Comparison of ENCODE assay signal across 1 cellular context in genomic region chr16:11101695-11102522, GRCh38.
TF ChIP-seq lines count a peak whose summit lies in the region.

No MANE protein-coding gene starts in this region.

TF ChIP-seq in K562, 482 proteins besides CTCF, POLR2A, EP300 and RAD21 (continued from another document):
- TF ChIP-seq ZNF174 (CRISPR knock-in tag; IDR thresholded peaks at IDR 0.05) (no peak), CGGBP1 (CRISPR knock-in tag; IDR thresholded peaks at IDR 0.05) (0 out of 2 replicates have a peak, but pooled peaks have one; percentile 63), PCBP1 (IDR thresholded peaks at IDR 0.05; ENCODE audit: low read depth, low read length, poor library complexity, severe bottlenecking) (no peak), TAF1 (IDR thresholded peaks at IDR 0.05; ENCODE audit: control insufficient read depth, extremely low read depth, insufficient read depth, low read length, severe bottlenecking) (no peak), ZBTB33 (CRISPR knock-in tag; IDR thresholded peaks at IDR 0.05) (peak; percentile 10; the same call in 1 of the 2 replicates), ZNF609 (CRISPR knock-in tag; IDR thresholded peaks at IDR 0.05; ENCODE audit: borderline replicate concordance) (no peak), HNRNPLL (IDR thresholded peaks at IDR 0.05; ENCODE audit: low read depth, low read length, poor library complexity, severe bottlenecking) (no peak), ARHGAP35 (IDR thresholded peaks at IDR 0.05; ENCODE audit: partially characterized antibody) (no peak), CHAMP1 (IDR thresholded peaks at IDR 0.05) (0 out of 2 replicates have a peak, but pooled peaks have one; percentile 47), PRMT5 (CRISPR knock-in tag; IDR thresholded peaks at IDR 0.05) (no peak), E2F3 (CRISPR knock-in tag; IDR thresholded peaks at IDR 0.05) (no peak), HDAC2 (IDR thresholded peaks at IDR 0.05) (peak; percentile 99), ARNT (IDR thresholded peaks at IDR 0.05) (peak in 1 of 2 experiments; percentile 65; a peak in 1 of 4 replicates), EWSR1 (IDR thresholded peaks at IDR 0.05; ENCODE audit: borderline replicate concordance, low read depth, partially characterized antibody) (no peak), CHD4 (IDR thresholded peaks at IDR 0.05; ENCODE audit: insufficient read depth, insufficient replicate concordance, low read depth, low read length, poor library complexity, severe bottlenecking) (no peak), PHB2 (IDR thresholded peaks at IDR 0.05; ENCODE audit: low read depth) (peak; percentile 40; the same call in 1 of the 2 replicates), RCOR1 (IDR thresholded peaks at IDR 0.05; ENCODE audit: borderline replicate concordance in 1 of 2, low read depth in 2 of 2, low read length in 2 of 2) (peak; percentile 99 to 100), CSDE1 (IDR thresholded peaks at IDR 0.05) (no peak), SLC30A9 (CRISPR knock-in tag; IDR thresholded peaks at IDR 0.05) (no peak), TSC22D4 (tag; IDR thresholded peaks at IDR 0.05) (no peak), CBFB (CRISPR knock-in tag; IDR thresholded peaks at IDR 0.05) (no peak), GATAD2A (IDR thresholded peaks at IDR 0.05) (peak; percentile 17; the same call in 1 of the 2 replicates), RBBP5 (IDR thresholded peaks at IDR 0.05; ENCODE audit: borderline replicate concordance, insufficient read depth, low read length, poor library complexity, severe bottlenecking) (peak; percentile 48), KAT8 (IDR thresholded peaks at IDR 0.05; ENCODE audit: low read depth) (no peak), C11orf30 (IDR thresholded peaks at IDR 0.05; ENCODE audit: low read depth) (no peak), TAF9B (IDR thresholded peaks at IDR 0.05; ENCODE audit: partially characterized antibody) (peak; percentile 41), SIN3A (IDR thresholded peaks at IDR 0.05; ENCODE audit: borderline replicate concordance in 2 of 2, control insufficient read depth in 1 of 2, low read depth in 2 of 2, low read length in 2 of 2) (no peak), TEAD4 (IDR thresholded peaks at IDR 0.05; ENCODE audit: low read length) (peak; percentile 98), TEAD4 (CRISPR knock-in tag; IDR thresholded peaks at IDR 0.05; ENCODE audit: borderline replicate concordance) (no peak), STAT5A (IDR thresholded peaks at IDR 0.05; ENCODE audit: borderline replicate concordance, low read length) (peak; percentile 87), CREB1 (IDR thresholded peaks at IDR 0.05) (no peak), CREB1 (CRISPR knock-in tag; IDR thresholded peaks at IDR 0.05) (0 out of 2 replicates have a peak, but pooled peaks have one; percentile 29), KLF6 (CRISPR knock-in tag; IDR thresholded peaks at IDR 0.05; ENCODE audit: borderline replicate concordance) (peak; percentile 37; the same call in 1 of the 2 replicates), ZNF165 (CRISPR knock-in tag; IDR thresholded peaks at IDR 0.05; ENCODE audit: borderline replicate concordance) (no peak)
- TF ChIP-seq, protein P1, sequence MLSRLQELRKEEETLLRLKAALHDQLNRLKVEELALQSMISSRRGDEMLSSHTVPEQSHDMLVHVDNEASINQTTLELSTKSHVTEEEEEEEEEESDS (CRISPR knock-in tag; IDR thresholded peaks at IDR 0.05) = no peak
- TF ChIP-seq, protein P2, sequence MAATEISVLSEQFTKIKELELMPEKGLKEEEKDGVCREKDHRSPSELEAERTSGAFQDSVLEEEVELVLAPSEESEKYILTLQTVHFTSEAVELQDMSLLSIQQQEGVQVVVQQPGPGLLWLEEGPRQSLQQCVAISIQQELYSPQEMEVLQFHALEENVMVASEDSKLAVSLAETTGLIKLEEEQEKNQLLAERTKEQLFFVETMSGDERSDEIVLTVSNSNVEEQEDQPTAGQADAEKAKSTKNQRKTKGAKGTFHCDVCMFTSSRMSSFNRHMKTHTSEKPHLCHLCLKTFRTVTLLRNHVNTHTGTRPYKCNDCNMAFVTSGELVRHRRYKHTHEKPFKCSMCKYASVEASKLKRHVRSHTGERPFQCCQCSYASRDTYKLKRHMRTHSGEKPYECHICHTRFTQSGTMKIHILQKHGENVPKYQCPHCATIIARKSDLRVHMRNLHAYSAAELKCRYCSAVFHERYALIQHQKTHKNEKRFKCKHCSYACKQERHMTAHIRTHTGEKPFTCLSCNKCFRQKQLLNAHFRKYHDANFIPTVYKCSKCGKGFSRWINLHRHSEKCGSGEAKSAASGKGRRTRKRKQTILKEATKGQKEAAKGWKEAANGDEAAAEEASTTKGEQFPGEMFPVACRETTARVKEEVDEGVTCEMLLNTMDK (IDR thresholded peaks at IDR 0.05; ENCODE audit: borderline replicate concordance, insufficient read depth, low read depth, low read length, poor library complexity, severe bottlenecking) = no peak
- TF ChIP-seq, protein P3, sequence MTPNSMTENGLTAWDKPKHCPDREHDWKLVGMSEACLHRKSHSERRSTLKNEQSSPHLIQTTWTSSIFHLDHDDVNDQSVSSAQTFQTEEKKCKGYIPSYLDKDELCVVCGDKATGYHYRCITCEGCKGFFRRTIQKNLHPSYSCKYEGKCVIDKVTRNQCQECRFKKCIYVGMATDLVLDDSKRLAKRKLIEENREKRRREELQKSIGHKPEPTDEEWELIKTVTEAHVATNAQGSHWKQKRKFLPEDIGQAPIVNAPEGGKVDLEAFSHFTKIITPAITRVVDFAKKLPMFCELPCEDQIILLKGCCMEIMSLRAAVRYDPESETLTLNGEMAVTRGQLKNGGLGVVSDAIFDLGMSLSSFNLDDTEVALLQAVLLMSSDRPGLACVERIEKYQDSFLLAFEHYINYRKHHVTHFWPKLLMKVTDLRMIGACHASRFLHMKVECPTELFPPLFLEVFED (CRISPR knock-in tag; conservative IDR thresholded peaks at IDR 0.05) = no peak
- TF ChIP-seq, protein P4, sequence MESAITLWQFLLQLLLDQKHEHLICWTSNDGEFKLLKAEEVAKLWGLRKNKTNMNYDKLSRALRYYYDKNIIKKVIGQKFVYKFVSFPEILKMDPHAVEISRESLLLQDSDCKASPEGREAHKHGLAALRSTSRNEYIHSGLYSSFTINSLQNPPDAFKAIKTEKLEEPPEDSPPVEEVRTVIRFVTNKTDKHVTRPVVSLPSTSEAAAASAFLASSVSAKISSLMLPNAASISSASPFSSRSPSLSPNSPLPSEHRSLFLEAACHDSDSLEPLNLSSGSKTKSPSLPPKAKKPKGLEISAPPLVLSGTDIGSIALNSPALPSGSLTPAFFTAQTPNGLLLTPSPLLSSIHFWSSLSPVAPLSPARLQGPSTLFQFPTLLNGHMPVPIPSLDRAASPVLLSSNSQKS (CRISPR knock-in tag; IDR thresholded peaks at IDR 0.05) = no peak
- TF ChIP-seq, protein P5, sequence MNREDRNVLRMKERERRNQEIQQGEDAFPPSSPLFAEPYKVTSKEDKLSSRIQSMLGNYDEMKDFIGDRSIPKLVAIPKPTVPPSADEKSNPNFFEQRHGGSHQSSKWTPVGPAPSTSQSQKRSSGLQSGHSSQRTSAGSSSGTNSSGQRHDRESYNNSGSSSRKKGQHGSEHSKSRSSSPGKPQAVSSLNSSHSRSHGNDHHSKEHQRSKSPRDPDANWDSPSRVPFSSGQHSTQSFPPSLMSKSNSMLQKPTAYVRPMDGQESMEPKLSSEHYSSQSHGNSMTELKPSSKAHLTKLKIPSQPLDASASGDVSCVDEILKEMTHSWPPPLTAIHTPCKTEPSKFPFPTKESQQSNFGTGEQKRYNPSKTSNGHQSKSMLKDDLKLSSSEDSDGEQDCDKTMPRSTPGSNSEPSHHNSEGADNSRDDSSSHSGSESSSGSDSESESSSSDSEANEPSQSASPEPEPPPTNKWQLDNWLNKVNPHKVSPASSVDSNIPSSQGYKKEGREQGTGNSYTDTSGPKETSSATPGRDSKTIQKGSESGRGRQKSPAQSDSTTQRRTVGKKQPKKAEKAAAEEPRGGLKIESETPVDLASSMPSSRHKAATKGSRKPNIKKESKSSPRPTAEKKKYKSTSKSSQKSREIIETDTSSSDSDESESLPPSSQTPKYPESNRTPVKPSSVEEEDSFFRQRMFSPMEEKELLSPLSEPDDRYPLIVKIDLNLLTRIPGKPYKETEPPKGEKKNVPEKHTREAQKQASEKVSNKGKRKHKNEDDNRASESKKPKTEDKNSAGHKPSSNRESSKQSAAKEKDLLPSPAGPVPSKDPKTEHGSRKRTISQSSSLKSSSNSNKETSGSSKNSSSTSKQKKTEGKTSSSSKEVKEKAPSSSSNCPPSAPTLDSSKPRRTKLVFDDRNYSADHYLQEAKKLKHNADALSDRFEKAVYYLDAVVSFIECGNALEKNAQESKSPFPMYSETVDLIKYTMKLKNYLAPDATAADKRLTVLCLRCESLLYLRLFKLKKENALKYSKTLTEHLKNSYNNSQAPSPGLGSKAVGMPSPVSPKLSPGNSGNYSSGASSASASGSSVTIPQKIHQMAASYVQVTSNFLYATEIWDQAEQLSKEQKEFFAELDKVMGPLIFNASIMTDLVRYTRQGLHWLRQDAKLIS (CRISPR knock-in tag; IDR thresholded peaks at IDR 0.05) = 0 out of 2 replicates have a peak, but pooled peaks have one; percentile 67
- TF ChIP-seq, protein P6, sequence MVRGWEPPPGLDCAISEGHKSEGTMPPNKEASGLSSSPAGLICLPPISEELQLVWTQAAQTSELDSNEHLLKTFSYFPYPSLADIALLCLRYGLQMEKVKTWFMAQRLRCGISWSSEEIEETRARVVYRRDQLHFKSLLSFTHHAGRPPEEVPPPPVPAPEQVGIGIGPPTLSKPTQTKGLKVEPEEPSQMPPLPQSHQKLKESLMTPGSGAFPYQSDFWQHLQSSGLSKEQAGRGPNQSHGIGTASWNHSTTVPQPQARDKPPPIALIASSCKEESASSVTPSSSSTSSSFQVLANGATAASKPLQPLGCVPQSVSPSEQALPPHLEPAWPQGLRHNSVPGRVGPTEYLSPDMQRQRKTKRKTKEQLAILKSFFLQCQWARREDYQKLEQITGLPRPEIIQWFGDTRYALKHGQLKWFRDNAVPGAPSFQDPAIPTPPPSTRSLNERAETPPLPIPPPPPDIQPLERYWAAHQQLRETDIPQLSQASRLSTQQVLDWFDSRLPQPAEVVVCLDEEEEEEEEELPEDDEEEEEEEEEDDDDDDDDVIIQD (CRISPR knock-in tag; IDR thresholded peaks at IDR 0.05) = no peak
TF ChIP-seq in K562: peak in this region for 141.
